ENCODE assay signal across 6 cellular contexts in the genomic region with DNA sequence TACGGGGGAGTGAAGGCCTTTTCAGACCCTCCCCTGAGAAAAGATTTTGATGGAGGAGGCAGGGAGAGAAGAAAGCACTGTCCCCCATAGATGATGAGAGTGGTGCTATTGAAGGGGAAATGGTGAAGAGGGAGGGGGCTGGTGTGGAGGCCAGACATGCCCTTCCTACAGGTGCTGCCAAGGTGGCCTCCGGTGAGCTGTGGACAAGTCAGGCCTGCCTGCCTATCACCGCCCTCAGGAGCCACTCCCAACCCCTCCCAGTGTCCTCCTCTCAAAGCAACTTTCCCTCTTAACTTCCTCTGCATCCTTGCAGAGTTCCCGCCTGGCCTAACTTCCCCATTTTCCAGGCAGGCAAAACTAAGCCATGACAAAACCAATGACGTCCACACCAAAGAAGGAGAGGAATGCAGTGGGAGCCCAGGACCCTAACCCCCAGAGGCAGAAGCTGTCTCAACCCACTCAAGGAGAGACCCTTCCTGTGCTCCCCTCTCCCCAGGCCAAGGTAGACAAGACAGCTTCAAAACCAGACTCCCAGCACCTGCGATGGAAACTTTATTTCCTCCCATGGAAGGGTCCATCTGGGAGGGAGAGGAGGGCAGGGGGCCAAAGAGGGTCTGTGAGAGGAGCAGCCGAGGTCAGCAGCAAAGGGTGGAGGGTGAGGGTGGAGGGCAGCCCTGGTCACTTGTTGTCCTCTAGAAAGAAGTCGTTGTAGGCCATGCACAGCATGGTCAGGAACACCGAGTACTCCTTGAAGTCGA. TPM values are rescaled to one million over a fixed set of nuclear protein-coding genes. Genes with fewer than 3 reads are reported as not detected.
DNase-seq lines count a peak whose midpoint lies in the region; ATAC-seq, FAIRE-seq and TF ChIP-seq lines count a peak whose summit lies in the region.

No MANE protein-coding gene starts in this region.

- H3K4me1 ChIP-seq in muscle layer of colon (ENCODE audit: insufficient read depth, low read length) = peaks cover 42% of the 10 kb centered on the region

- WGBS in adipose tissue, 3 donors = 66 to 89% (median 70%) methylated on average over 10 of the region's 10 CpGs

- no peak for ATAC-seq in GM18870 (IDR thresholded peaks at IDR 0.05; ENCODE audit: unreplicated experiment)

- TF ChIP-seq CTCF in D721Med (IDR thresholded peaks at IDR 0.05; ENCODE audit: insufficient read depth, missing control alignments) = no peak

- DNase-seq in D721Med (ENCODE audit: insufficient read length, low spot score) (peak; percentile 13), H4 (ENCODE audit: low spot score) (no peak), UCSD-AML1 (lab: John Stamatoyannopoulos, UW; ENCODE audit: unreplicated experiment) (no peak)

- peak overlapping the region; percentile 41 to 91 for H3K4me3 ChIP-seq in muscle layer of colon (ENCODE audit: low read depth in 1 of 2, low read length in 2 of 2)

- H3K27me3 ChIP-seq in muscle layer of colon (ENCODE audit: control insufficient read depth in 1 of 2, insufficient read depth in 2 of 2, low read length in 2 of 2) = no peaks in the 10 kb centered on the region

- H3K27ac ChIP-seq in adipose tissue (ENCODE audit: low read depth, low read length) = peak overlapping the region; percentile 4
- H3K27ac ChIP-seq in muscle layer of colon (ENCODE audit: low read depth, low read length) = peak overlapping the region; percentile 98

- no peak for FAIRE-seq in D721Med (lab: Jason Lieb, UNC)

- H3K9me3 ChIP-seq in muscle layer of colon (ENCODE audit: low read length) = no peaks in the 10 kb centered on the region

- H3K9ac ChIP-seq in muscle layer of colon (ENCODE audit: low read length) = peak overlapping the region; percentile 95

- peaks cover 6% of the 10 kb centered on the region for H3K36me3 ChIP-seq in muscle layer of colon (ENCODE audit: insufficient read depth, low read length)

RNA-seq across cellular contexts. Expression of a gene that starts 1.0 kb away (rescaled TPM):
- polyA plus RNA-seq in adipose tissue = 1,000 to 10,000 TPM in 2 of 3 donors, 100 to 1,000 TPM in 1; 125 to 3,055 (median 1,599) TPM
- total RNA-seq in H4 (2014; rRNA removed; shearing (Covaris generic)) = 469 and 852 TPM in 2 replicates

RNA-seq across cellular contexts. Expression of a gene that starts 3.9 kb away (rescaled TPM):
- polyA plus RNA-seq in adipose tissue = under 1 TPM in 1 of 3 donors, not detected in 2; 0.90 TPM
- total RNA-seq in H4 (2014; rRNA removed; shearing (Covaris generic)) = not detected in 2 replicates

RNA-seq across cellular contexts. Expression of a gene that starts 8.8 kb away (rescaled TPM):
- polyA plus RNA-seq in adipose tissue = 1,000 to 10,000 TPM in 1 of 3 donors, 100 to 1,000 TPM in 1, 10 to 100 TPM in 1; 46.0 to 3,087 (median 447) TPM
- total RNA-seq in H4 (2014; rRNA removed; shearing (Covaris generic)) = 33.4 and 36.2 TPM in 2 replicates

RNA-seq across cellular contexts. Expression of a gene that starts 12.3 kb away (rescaled TPM):
- 1 to 10 TPM in 2 of 3 donors, under 1 TPM in 1; 0.37 to 7.2 (median 7.0) TPM for polyA plus RNA-seq in adipose tissue
- 5.2 and 5.3 TPM in 2 replicates for total RNA-seq in H4 (2014; rRNA removed; shearing (Covaris generic))

RNA-seq across cellular contexts. Expression of a gene that starts 28.8 kb away (rescaled TPM):
- polyA plus RNA-seq in adipose tissue = 1 to 10 TPM in 2 of 3 donors, under 1 TPM in 1; 0.52 to 4.4 (median 2.1) TPM
- 17.8 and 33.2 TPM in 2 replicates for total RNA-seq in H4 (2014; rRNA removed; shearing (Covaris generic))
